8 cellular contexts compared by ENCODE assay signal in genomic region chr4:10013722-10014121, GRCh38. TPM values are rescaled to one million over a fixed set of nuclear protein-coding genes. Genes with fewer than 3 reads are reported as not detected.
DNase-seq lines count a peak whose midpoint lies in the region; ATAC-seq, FAIRE-seq and TF ChIP-seq lines count a peak whose summit lies in the region.

No MANE protein-coding gene starts in this region.

- no peak overlapping the region for H3K9ac ChIP-seq in endothelial cell of umbilical vein (replicated peaks; ENCODE audit: extremely low read depth, insufficient read depth, low read length)

- H3K4me3 ChIP-seq in endothelial cell of umbilical vein (replicated peaks in 1 of 3; ENCODE audit: insufficient read depth in 1 of 3, low read depth in 1 of 3, low read length in 3 of 3): no peak overlapping the region
- no peak overlapping the region for H3K4me3 ChIP-seq in pancreas
- H3K4me3 ChIP-seq in tibial artery: no peak overlapping the region

- no peak for TF ChIP-seq POLR2A in endothelial cell of umbilical vein (IDR thresholded peaks at IDR 0.05; ENCODE audit: low read depth, low read length)

- POLR2A ChIA-PET in endothelial cell of umbilical vein (lab: Charles Lee): no interaction called here

- CTCF ChIA-PET in endothelial cell of umbilical vein (lab: Charles Lee): interaction anchor here (1.5 to 5.5 kb wide), 9 partner anchors 8 to 1013 kb away, joined by 4 to 118 read pairs (median 19); no protein-coding TSS in a partner anchor

- H3K9me1 ChIP-seq in endothelial cell of umbilical vein (replicated peaks; ENCODE audit: control insufficient read depth, extremely low read depth, insufficient read depth, low read length): no peaks in the 10 kb centered on the region

- TF ChIP-seq CTCF in endothelial cell of umbilical vein (IDR thresholded peaks at IDR 0.05; ENCODE audit: extremely low read depth in 1 of 2, insufficient read depth in 1 of 2, low read depth in 1 of 2, low read length in 2 of 2) (peak; percentile 33 to 71), pancreas (IDR thresholded peaks at IDR 0.05) (peak; percentile 26 to 50 (median 31)), tibial artery (IDR thresholded peaks at IDR 0.05) (no peak)

- H3K79me2 ChIP-seq in endothelial cell of umbilical vein (ENCODE audit: control insufficient read depth, insufficient read depth, low read length): no peaks in the 10 kb centered on the region

- H3K27ac ChIP-seq in endothelial cell of umbilical vein (ENCODE audit: insufficient read depth, low read depth, low read length): no peak overlapping the region
- H3K27ac ChIP-seq in pancreas: no peak overlapping the region
- no peak overlapping the region for H3K27ac ChIP-seq in tibial artery

- dilution Hi-C loops in endothelial cell of umbilical vein (cut with MboI; ENCODE audit: extremely low pct_ligation_motif_present, low sequenced_read_pairs): no loop called here

- no peak overlapping the region for H2AFZ ChIP-seq in endothelial cell of umbilical vein (ENCODE audit: low read depth, low read length)

- H3K4me1 ChIP-seq in endothelial cell of umbilical vein (ENCODE audit: control insufficient read depth, extremely low read depth, insufficient read depth, low read length) (no peaks in the 10 kb centered on the region), pancreas (no peaks in the 10 kb centered on the region), tibial artery (peaks cover 0 to 7% (median 6%) of the 10 kb centered on the region in 4 donors)

- ATAC-seq in GM19395 (IDR thresholded peaks at IDR 0.05; ENCODE audit: unreplicated experiment) (peak; percentile 72), SK-N-SH treated with all-trans-retinoic acid at 6 μM for 48 hours (0 out of 3 replicates have a peak, but pooled peaks have one; percentile 27), pancreas (peak; percentile 68 to 84 (median 80)), GM21737 (IDR thresholded peaks at IDR 0.05; ENCODE audit: unreplicated experiment) (no peak)

- no TSS peak for BruUV-seq in endothelial cell of umbilical vein (replicated peaks; lab: Mats Ljungman, UMichigan)

- H4K20me1 ChIP-seq in endothelial cell of umbilical vein (replicated peaks; ENCODE audit: control insufficient read depth, extremely low read depth, insufficient read depth, low read length): no peaks in the 10 kb centered on the region

- peak; percentile 52 for FAIRE-seq in endothelial cell of umbilical vein (lab: Jason Lieb, UNC)
- FAIRE-seq in pancreas (lab: Jason Lieb, UNC): no peak

- intact Hi-C loops in endothelial cell of umbilical vein (cut with micrococcal nuclease): no loop called here
- intact Hi-C loops in pancreas (cut with DNase I): loop anchor here in 1 of 3 donors (5.0 to 10.0 kb wide), 2 partner anchors 246 to 309 kb away; no protein-coding TSS in a partner anchor
- intact Hi-C loops in tibial artery (cut with DNase I; ENCODE audit: low total_unique reads): loop anchor here (10.0 kb wide), 1 partner anchor 319 kb away; no protein-coding TSS in a partner anchor

- DNase-seq in DMS 273 treated with DMSO at 0.1 percent for 48 hours (lab: John Stamatoyannopoulos, UW) (peak; percentile 7), HuH-7.5 (ENCODE audit: low spot score) (peak; percentile 55), endothelial cell of umbilical vein (ENCODE audit: low read depth, low spot score) (peak; percentile 32), pancreas (peak in 4 of 6 donors; percentile 40 to 80 (median 63)), tibial artery (no peak)

- H3K36me3 ChIP-seq in endothelial cell of umbilical vein (ENCODE audit: control insufficient read depth in 2 of 2, extremely low read depth in 1 of 2, insufficient read depth in 2 of 2, low read length in 2 of 2): no peaks in the 10 kb centered on the region
- no peaks in the 10 kb centered on the region for H3K36me3 ChIP-seq in pancreas
- no peaks in the 10 kb centered on the region for H3K36me3 ChIP-seq in tibial artery

- no peak overlapping the region for H3K4me2 ChIP-seq in endothelial cell of umbilical vein (ENCODE audit: insufficient read depth, low read length)

- H3K9me3 ChIP-seq in endothelial cell of umbilical vein (replicated peaks; ENCODE audit: control insufficient read depth, insufficient read depth, low read length): no peaks in the 10 kb centered on the region
- H3K9me3 ChIP-seq in pancreas: no peaks in the 10 kb centered on the region
- H3K9me3 ChIP-seq in tibial artery: no peaks in the 10 kb centered on the region

- peaks cover 0 to 2% of the 10 kb centered on the region in 2 experiments for H3K27me3 ChIP-seq in endothelial cell of umbilical vein (ENCODE audit: control insufficient read depth in 2 of 2, insufficient read depth in 2 of 2, low read length in 2 of 2)
- H3K27me3 ChIP-seq in pancreas: no peaks in the 10 kb centered on the region
- no peaks in the 10 kb centered on the region for H3K27me3 ChIP-seq in tibial artery

- 36 to 51% methylated on average over 6 of the region's 6 CpGs for WGBS in pancreas, 2 donors

TF ChIP-seq in SK-N-SH treated with all-trans-retinoic acid at 6 μM for 48 hours, 23 proteins besides CTCF, POLR2A, EP300 and RAD21:
- no peak for TF ChIP-seq SNAI2 (CRISPR knock-in tag; IDR thresholded peaks at IDR 0.05)
- TF ChIP-seq ESRRG (CRISPR knock-in tag; IDR thresholded peaks at IDR 0.05): no peak

TF ChIP-seq in endothelial cell of umbilical vein, 7 proteins besides CTCF, POLR2A, EP300 and RAD21:
- TF ChIP-seq EZH2 (IDR thresholded peaks at IDR 0.05; ENCODE audit: borderline replicate concordance, low read depth, low read length, severe bottlenecking) (no peak), POLR2AphosphoS5 (IDR thresholded peaks at IDR 0.05; ENCODE audit: insufficient read depth, low read depth, low read length) (no peak), JUN (IDR thresholded peaks at IDR 0.05; ENCODE audit: borderline replicate concordance, insufficient read depth, insufficient read length, low read depth) (no peak), GATA2 (IDR thresholded peaks at IDR 0.05; ENCODE audit: insufficient read depth, insufficient read length, low read depth, low read length) (no peak), FOS (IDR thresholded peaks at IDR 0.05; ENCODE audit: borderline replicate concordance, insufficient read depth, low read length) (no peak), MYC (IDR thresholded peaks at IDR 0.05; ENCODE audit: low read depth, low read length) (no peak)
- TF ChIP-seq, protein P1, sequence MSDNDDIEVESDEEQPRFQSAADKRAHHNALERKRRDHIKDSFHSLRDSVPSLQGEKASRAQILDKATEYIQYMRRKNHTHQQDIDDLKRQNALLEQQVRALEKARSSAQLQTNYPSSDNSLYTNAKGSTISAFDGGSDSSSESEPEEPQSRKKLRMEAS (IDR thresholded peaks at IDR 0.05; ENCODE audit: insufficient read depth, insufficient read length): no peak

RNA-seq across cellular contexts. Expression of gene SLC2A9, which starts 7.6 kb away (rescaled TPM):
- total RNA-seq in endothelial cell of umbilical vein: 1.5 and 1.6 TPM in 2 replicates
- polyA plus RNA-seq in endothelial cell of umbilical vein: 1.4 and 1.8 TPM in 2 replicates
- polyA plus RNA-seq in endothelial cell of umbilical vein (2011; cell fraction: cytosol; rRNA removed): 1.0 and 1.5 TPM in 2 replicates
- 2.5 and 2.7 TPM in 2 replicates for polyA plus RNA-seq in endothelial cell of umbilical vein (2011; cell fraction: nucleus; rRNA removed)
- 0.72 and 1.4 TPM in 2 replicates for polyA plus RNA-seq in endothelial cell of umbilical vein (2012)
- 3.7 and 4.1 TPM in 2 replicates for polyA minus RNA-seq in endothelial cell of umbilical vein
- not detected for polyA minus RNA-seq in endothelial cell of umbilical vein (2011; cell fraction: cytosol; rRNA and poly(A)+ RNA removed)
- polyA minus RNA-seq in endothelial cell of umbilical vein (2011; cell fraction: nucleus; rRNA and poly(A)+ RNA removed): 2.4 and 3.6 TPM in 2 replicates
- 1 to 10 TPM; 1.2 to 5.7 (median 2.6) TPM for total RNA-seq in pancreas
- polyA plus RNA-seq in pancreas: 1 to 10 TPM; 1.9 to 2.2 TPM

Comparison
In these comparisons a context has a peak if more than half of its experiments do, and no peak if none do; other contexts are left out.
1. DNase-seq: peak in DMS 273 treated with DMSO at 0.1 percent for 48 hours (single experiment), HuH-7.5 (single experiment), endothelial cell of umbilical vein (single experiment) and pancreas (4 of 6); none in tibial artery (0 of 2).
2. CTCF ChIP-seq: peak in endothelial cell of umbilical vein (2 of 2) and pancreas (4 of 4); none in tibial artery (0 of 2).